9 cellular contexts compared by ENCODE assay signal in the genomic region with DNA sequence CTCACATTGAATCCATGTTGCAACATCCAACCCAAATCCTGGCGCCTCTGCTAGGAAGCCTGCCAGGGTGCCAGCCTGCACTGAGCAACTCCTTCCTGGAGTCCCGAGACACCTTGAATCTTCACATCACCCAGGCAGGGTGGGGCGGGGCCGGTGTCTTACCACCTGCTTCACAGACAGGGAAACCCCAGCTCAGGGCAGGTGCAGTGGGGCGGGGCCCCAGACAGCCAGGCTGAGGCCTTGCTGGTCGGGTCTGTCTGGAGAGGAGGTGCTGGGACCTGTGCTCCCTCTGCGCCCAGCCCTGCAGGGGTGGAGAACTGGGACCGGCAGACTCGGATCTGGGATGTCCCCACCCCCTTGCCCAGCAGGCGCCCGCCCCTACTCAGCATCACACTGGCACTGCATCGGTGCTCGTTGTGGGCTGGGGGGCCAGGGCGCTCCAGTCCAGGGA. TPM values are rescaled to one million over a fixed set of nuclear protein-coding genes. Genes with fewer than 3 reads are reported as not detected.
DNase-seq lines count a peak whose midpoint lies in the region; ATAC-seq and TF ChIP-seq lines count a peak whose summit lies in the region.
"Had no signal": no experiment of that assay in that cellular context is flagged by ENCODE, and none has a peak within 500 bp of the region (broad histone marks: within the 10 kb centered on the region; RNA-seq: fewer than 3 reads in every experiment).

No MANE protein-coding gene starts in this region.

- H3K4me1 Mint-ChIP-seq in Calu3 (ENCODE audit: low read depth, unreplicated experiment), result no peaks in the 10 kb centered on the region
- H3K4me1 Mint-ChIP-seq in WTC11, result no peaks in the 10 kb centered on the region

- H2BK120ac ChIP-seq in mesenchymal stem cell (ENCODE audit: low read depth, low read length), result no peak overlapping the region

- no peak overlapping the region for H2AK5ac ChIP-seq in mesenchymal stem cell (ENCODE audit: low read length, severe bottlenecking)

- H3K27me3 ChIP-seq in mesenchymal stem cell (ENCODE audit: control insufficient read depth in 1 of 2, insufficient read depth in 1 of 2, low read length in 2 of 2), result no peaks in the 10 kb centered on the region

- TF ChIP-seq CTCF in Calu3 (IDR thresholded peaks at IDR 0.05; ENCODE audit: unreplicated experiment) (no peak), WTC11 (IDR thresholded peaks at IDR 0.05) (no peak)

- H3K18ac ChIP-seq in mesenchymal stem cell (ENCODE audit: low read depth in 1 of 2, low read length in 2 of 2), result no peak overlapping the region

- peak; percentile 50 for DNase-seq in Calu3
- DNase-seq in NCI-H146 (lab: John Stamatoyannopoulos, UW), result peak; percentile 56
- peak; percentile 30 for DNase-seq in WTC11 (ENCODE audit: low spot score)
- DNase-seq in mesenchymal stem cell, result no peak
- DNase-seq in T-helper 2 cell, result no peak
- no peak for DNase-seq in posterior vena cava (ENCODE audit: low spot score)
- DNase-seq: stimulated activated CD4-positive, alpha-beta T cell treated with anti-CD3 and anti-CD28 coated beads, Interleukin-4, amount 100 ng/mL, for 1 hour had no signal

- H3K14ac ChIP-seq in mesenchymal stem cell (ENCODE audit: low read length in 2 of 2), result no peak overlapping the region

- no peak overlapping the region for H2BK12ac ChIP-seq in mesenchymal stem cell (ENCODE audit: low read length in 2 of 2)

- no peak overlapping the region for H3K27ac ChIP-seq in mesenchymal stem cell (ENCODE audit: low read length, poor library complexity, severe bottlenecking)

- intact Hi-C loops in Calu3 (cut with micrococcal nuclease; ENCODE audit: unreplicated experiment), result loop anchor here (2.0 kb wide), 1 partner anchor 61 kb away; no protein-coding TSS in a partner anchor
- intact Hi-C loops in posterior vena cava (cut with DNase I), result no loop called here

- no peak overlapping the region for H3K9ac ChIP-seq in mesenchymal stem cell (ENCODE audit: low read length)

- H3K36me3 Mint-ChIP-seq in Calu3 (ENCODE audit: insufficient read depth, unreplicated experiment), result peaks cover 5% of the 10 kb centered on the region
- no peaks in the 10 kb centered on the region for H3K36me3 Mint-ChIP-seq in WTC11

- H2BK5ac ChIP-seq in mesenchymal stem cell (ENCODE audit: low read depth, low read length, poor library complexity, severe bottlenecking), result no peak overlapping the region

- peak; percentile 6 for ATAC-seq in WTC11
- ATAC-seq in HG02571 (IDR thresholded peaks at IDR 0.05; ENCODE audit: unreplicated experiment), result no peak

- no TSS peak for BruUV-seq in Calu3 (replicated peaks; lab: Mats Ljungman, UMichigan)

- no peak overlapping the region for H3K4ac ChIP-seq in mesenchymal stem cell (ENCODE audit: low read depth in 1 of 2, low read length in 2 of 2)

- H2BK15ac ChIP-seq in mesenchymal stem cell (ENCODE audit: low read depth, poor library complexity, severe bottlenecking), result no peak overlapping the region

- no peak overlapping the region for H3K4me3 ChIP-seq in mesenchymal stem cell (ENCODE audit: insufficient read depth in 1 of 2, low read depth in 1 of 2, low read length in 2 of 2)

- no peaks in the 10 kb centered on the region for H3K9me3 ChIP-seq in mesenchymal stem cell (ENCODE audit: control insufficient read depth, low read length)

- H3K79me1 ChIP-seq in mesenchymal stem cell (replicated peaks; ENCODE audit: low read length, poor library complexity, severe bottlenecking), result no peaks in the 10 kb centered on the region

- H3K27me3 Mint-ChIP-seq in Calu3 (ENCODE audit: unreplicated experiment) (no peaks in the 10 kb centered on the region), WTC11 (ENCODE audit: low read depth) (no peaks in the 10 kb centered on the region)
- H3K27me3 Mint-ChIP-seq: activated naive CD8-positive, alpha-beta T cell had no signal

- POLR2A ChIA-PET in WTC11 (lab: Charles Lee), result no interaction called here

- no peak overlapping the region for H4K8ac ChIP-seq in mesenchymal stem cell (ENCODE audit: low read length)

- CTCF ChIA-PET in Calu3 (lab: Charles Lee) (interaction anchor here (1.0 to 1.7 kb wide), 2 partner anchors 44 to 61 kb away, joined by 3 to 9 read pairs; no protein-coding TSS in a partner anchor), WTC11 (lab: Charles Lee) (interaction anchor here (0.6 to 5.2 kb wide), 13 partner anchors 13 to 172 kb away, joined by 3 to 87 read pairs (median 5); no protein-coding TSS in a partner anchor)

- H3K23ac ChIP-seq in mesenchymal stem cell (ENCODE audit: low read length in 2 of 2), result no peak overlapping the region

- H4K91ac ChIP-seq in mesenchymal stem cell (ENCODE audit: low read length), result peak overlapping the region; percentile 4

- H3K36me3 ChIP-seq in mesenchymal stem cell (ENCODE audit: control insufficient read depth in 1 of 2, insufficient read depth in 2 of 2, low read depth in 1 of 2, low read length in 2 of 2), result peaks cover 18 to 78% of the 10 kb centered on the region in 2 experiments

- 65% methylated on average over 14 of the region's 14 CpGs for WGBS in mesenchymal stem cell

- no peak overlapping the region for H2AFZ ChIP-seq in mesenchymal stem cell (ENCODE audit: low read depth, low read length)

- H3K4me3 Mint-ChIP-seq in Calu3 (ENCODE audit: low read depth, unreplicated experiment), result no peak overlapping the region
- no peak overlapping the region for H3K4me3 Mint-ChIP-seq in WTC11
- H3K4me3 Mint-ChIP-seq: activated naive CD8-positive, alpha-beta T cell had no signal

- H3K9me3 Mint-ChIP-seq in Calu3 (ENCODE audit: low read depth, unreplicated experiment) (no peaks in the 10 kb centered on the region), WTC11 (no peaks in the 10 kb centered on the region)

- H3K27ac Mint-ChIP-seq in Calu3 (ENCODE audit: unreplicated experiment), result no peak overlapping the region
- H3K27ac Mint-ChIP-seq in WTC11, result no peak overlapping the region
- H3K27ac Mint-ChIP-seq: activated naive CD8-positive, alpha-beta T cell had no signal

- H3K4me1 ChIP-seq in mesenchymal stem cell (ENCODE audit: control insufficient read depth, insufficient read depth, low read depth, low read length), result peaks cover 22% of the 10 kb centered on the region

- H3K4me2 ChIP-seq in mesenchymal stem cell (ENCODE audit: low read length, poor library complexity, severe bottlenecking), result no peak overlapping the region

TF ChIP-seq in WTC11, 78 proteins besides CTCF, POLR2A, EP300 and RAD21:
- TF ChIP-seq NFYB (CRISPR knock-in tag; conservative IDR thresholded peaks at IDR 0.05; ENCODE audit: low read depth) (no peak), ZNF121 (CRISPR knock-in tag; IDR thresholded peaks at IDR 0.05) (peak; percentile 49; the same call in 1 of the 2 replicates), SMAD3 (CRISPR knock-in tag; IDR thresholded peaks at IDR 0.05; ENCODE audit: borderline replicate concordance) (no peak)

RNA-seq across cellular contexts. Expression of a gene that starts 31.5 kb away (rescaled TPM):
- total RNA-seq in Calu3 (2022) (not detected in 2 replicates), WTC11 (2021) (2.3 to 5.5 TPM (median 4.8 TPM) in 3 replicates), posterior vena cava (100 to 1,000 TPM in 1 of 2 donors, 10 to 100 TPM in 1; 14.9 to 104 TPM)
- 88.3 TPM for polyA plus RNA-seq in mesenchymal stem cell (2013, experiment 1 of 2)
- polyA plus RNA-seq in mesenchymal stem cell (2013, experiment 2 of 2), result 87.5 TPM

RNA-seq across cellular contexts. Expression of a gene that starts 39.0 kb away (rescaled TPM):
- 7.8 and 10.8 TPM in 2 replicates for total RNA-seq in Calu3 (2022)
- total RNA-seq in WTC11 (2021), result 0.42 to 0.64 TPM (median 0.55 TPM) in 3 replicates
- polyA plus RNA-seq in mesenchymal stem cell (2013, experiment 1 of 2), result 8.0 TPM
- polyA plus RNA-seq in mesenchymal stem cell (2013, experiment 2 of 2), result 7.6 TPM
- total RNA-seq in posterior vena cava, result 10 to 100 TPM; 36.6 to 45.1 TPM

Comparison
In these comparisons a context has a peak if more than half of its experiments do, and no peak if none do; other contexts are left out.
1. DNase-seq: peak in Calu3 (single experiment), NCI-H146 (single experiment) and WTC11 (single experiment); none in mesenchymal stem cell (single experiment), T-helper 2 cell (0 of 5) and posterior vena cava (single experiment).